ENCODE assay signal across 8 cellular contexts in genomic region chr17:28951991-28952975, GRCh38.
A peak's percentile ranks its signal among the peaks of the same experiment; 100 is the strongest.
DNase-seq lines count a peak whose midpoint lies in the region; ATAC-seq and TF ChIP-seq lines count a peak whose summit lies in the region.

No MANE protein-coding gene starts in this region.

- no peak for TF ChIP-seq CTCF in coronary artery (IDR thresholded peaks at IDR 0.05)

- peak overlapping the region; percentile 98 to 99 for H3K27ac ChIP-seq in coronary artery
- H3K27ac ChIP-seq in layer of hippocampus (ENCODE audit: low read depth, low read length), result peak overlapping the region; percentile 98

- ATAC-seq in GM19328 (IDR thresholded peaks at IDR 0.05; ENCODE audit: unreplicated experiment) (peak; percentile 56), HG03460 (IDR thresholded peaks at IDR 0.05; ENCODE audit: unreplicated experiment) (peak; percentile 52)

- DNase-seq in C1 segment of cervical spinal cord (lab: John Stamatoyannopoulos, UW) (peak; percentile 79 to 100 (median 96)), NCI-H524 treated with DMSO at 0.1 percent for 48 hours (lab: John Stamatoyannopoulos, UW) (peak; percentile 100), coronary artery (ENCODE audit: low spot score) (peak; percentile 99)
- peak; percentile 95 for DNase-seq in activated CD4-positive, alpha-beta T cell treated with anti-CD3 and anti-CD28 coated beads for 48 hours
- peak; percentile 80 to 89 (median 88) for DNase-seq in stimulated activated CD4-positive, alpha-beta T cell treated with anti-CD3 and anti-CD28 coated beads, Interleukin-1b, Interleukin-23, amount 100 ng/mL, for 24 hours (ENCODE audit: low read depth in 4 of 4, low spot score in 1 of 4)

- H3K4me3 ChIP-seq in coronary artery, result peak overlapping the region; percentile 75

- no peaks in the 10 kb centered on the region for H3K27me3 ChIP-seq in layer of hippocampus (ENCODE audit: control insufficient read depth, insufficient read depth, low read length)

Comparison
In these comparisons a context has a peak if more than half of its experiments do, and no peak if none do; other contexts are left out.
1. Peak in every context shown above with its lines: DNase-seq, ATAC-seq, H3K4me3 ChIP-seq and H3K27ac ChIP-seq.